12 cellular contexts compared by ENCODE assay signal in genomic region chr6:42292002-42292735, GRCh38.
DNase-seq lines count a peak whose midpoint lies in the region; ATAC-seq and TF ChIP-seq lines count a peak whose summit lies in the region.
"Had no signal": no experiment of that assay in that cellular context is flagged by ENCODE, and none has a peak within 500 bp of the region (broad histone marks: within the 10 kb centered on the region; RNA-seq: fewer than 3 reads in every experiment).

No MANE protein-coding gene starts in this region.

- peaks cover 3% of the 10 kb centered on the region for H3K79me1 ChIP-seq in H9 (ENCODE audit: insufficient read depth, low read depth, low read length, poor library complexity, severe bottlenecking)

- H2BK12ac ChIP-seq in H9 (ENCODE audit: insufficient read length, low read depth, low read length) = no peak overlapping the region

- no peak overlapping the region for H3T11ph ChIP-seq in H9 (ENCODE audit: low read length)

- ATAC-seq in T-cell (replicated peaks in 1 of 4) (peak in 1 of 4 experiments; percentile 49), esophagus mucosa (peak; percentile 71), HG02588 (IDR thresholded peaks at IDR 0.05; ENCODE audit: unreplicated experiment) (no peak), GM19351 (IDR thresholded peaks at IDR 0.05; ENCODE audit: unreplicated experiment) (no peak)
- ATAC-seq in stimulated activated effector memory CD8-positive, alpha-beta T cell treated with anti-CD3 and anti-CD28 coated beads, Interleukin-12 subunit alpha, Interleukin-12 subunit beta, amount 100 ng/mL, for 72 hours = peak; percentile 97

- peaks cover 43% of the 10 kb centered on the region for H3K36me3 Mint-ChIP-seq in T-cell
- peaks cover 65% of the 10 kb centered on the region for H3K36me3 Mint-ChIP-seq in stimulated activated effector memory CD8-positive, alpha-beta T cell treated with anti-CD3 and anti-CD28 coated beads, Interleukin-12 subunit alpha, Interleukin-12 subunit beta, amount 100 ng/mL, for 72 hours
- peaks cover 16 to 33% (median 25%) of the 10 kb centered on the region in 3 experiments; a peak in 5 of 7 replicates for H3K36me3 Mint-ChIP-seq in H9 (ENCODE audit: insufficient read depth in 1 of 3, low read depth in 3 of 3)

- no peak overlapping the region for H2AFZ ChIP-seq in H9 (ENCODE audit: low read length)

- no peak overlapping the region for H2BK5ac ChIP-seq in H9 (ENCODE audit: insufficient read length, low read length)

- no peak overlapping the region for H3K18ac ChIP-seq in H9 (ENCODE audit: insufficient read length, low read depth, low read length)

- H3K27ac Mint-ChIP-seq in T-cell (peak overlapping the region; percentile 50 to 77), H9 (peak overlapping the region in 1 of 3 experiments; percentile 60; a peak in 2 of 7 replicates)
- H3K27ac Mint-ChIP-seq in stimulated activated effector memory CD8-positive, alpha-beta T cell treated with anti-CD3 and anti-CD28 coated beads, Interleukin-12 subunit alpha, Interleukin-12 subunit beta, amount 100 ng/mL, for 72 hours = peak overlapping the region; percentile 95

- H2BK15ac ChIP-seq in H9 (ENCODE audit: low read depth, low read length) = no peak overlapping the region

- CTCF ChIA-PET in T-cell (lab: Charles Lee) = interaction anchor here in 1 of 2 donors (1.1 kb wide), 1 partner anchor 255 kb away, joined by 3 read pairs; no protein-coding TSS in a partner anchor

- H3K27me3 Mint-ChIP-seq in T-cell (no peaks in the 10 kb centered on the region), H9 (ENCODE audit: low read depth) (no peaks in the 10 kb centered on the region)

- H3K4me2 ChIP-seq in H9 (ENCODE audit: insufficient read depth, insufficient read length, low read length) = no peak overlapping the region

- no peak overlapping the region for H3K4ac ChIP-seq in H9 (ENCODE audit: low read depth, low read length)

- H3K23ac ChIP-seq in H9 (ENCODE audit: insufficient read length, low read depth, low read length) = no peak overlapping the region

- no peak overlapping the region for H3K27ac ChIP-seq in H9 (ENCODE audit: insufficient read length, low read depth, low read length)
- H3K27ac ChIP-seq: dorsolateral prefrontal cortex, left ventricle myocardium inferior, thyroid gland had no signal

- H3K79me2 ChIP-seq in H9 (ENCODE audit: insufficient read depth, low read length) = peaks cover 2% of the 10 kb centered on the region; the same call in 1 of the 2 replicates

- H3K14ac ChIP-seq in H9 (ENCODE audit: insufficient read depth, low read length) = no peak overlapping the region

- no peaks in the 10 kb centered on the region for H3K9me3 ChIP-seq in H9 (ENCODE audit: control insufficient read depth, low read depth, low read length)
- H3K9me3 ChIP-seq: left ventricle myocardium inferior, thyroid gland had no signal

- no peak overlapping the region for H4K91ac ChIP-seq in H9 (ENCODE audit: insufficient read length, low read depth, low read length)

- H3K4me1 ChIP-seq in H9 (ENCODE audit: insufficient read depth, low read length) = no peaks in the 10 kb centered on the region
- H3K4me1 ChIP-seq: thyroid gland had no signal

- peaks cover 0 to 7% (median 7%) of the 10 kb centered on the region in 3 donors for H3K9me3 Mint-ChIP-seq in T-cell
- H3K9me3 Mint-ChIP-seq in stimulated activated effector memory CD8-positive, alpha-beta T cell treated with anti-CD3 and anti-CD28 coated beads, Interleukin-12 subunit alpha, Interleukin-12 subunit beta, amount 100 ng/mL, for 72 hours = no peaks in the 10 kb centered on the region
- peaks cover 4 to 6% of the 10 kb centered on the region in 2 experiments; a peak in 4 of 5 replicates for H3K9me3 Mint-ChIP-seq in H9

- no peaks in the 10 kb centered on the region for H3K27me3 ChIP-seq in H9 (ENCODE audit: insufficient read depth, low read length)
- H3K27me3 ChIP-seq: dorsolateral prefrontal cortex, thyroid gland had no signal

- no peak overlapping the region for H3K9ac ChIP-seq in H9 (ENCODE audit: extremely low read depth, insufficient read length, low read length)

- TF ChIP-seq CTCF in H9 (conservative IDR thresholded peaks at IDR 0.05) = no peak

- H3K4me1 Mint-ChIP-seq in T-cell (peaks cover 69 to 76% (median 71%) of the 10 kb centered on the region in 3 donors), H9 (no peaks in the 10 kb centered on the region)
- peaks cover 84% of the 10 kb centered on the region for H3K4me1 Mint-ChIP-seq in stimulated activated effector memory CD8-positive, alpha-beta T cell treated with anti-CD3 and anti-CD28 coated beads, Interleukin-12 subunit alpha, Interleukin-12 subunit beta, amount 100 ng/mL, for 72 hours

- no peak overlapping the region for H4K8ac ChIP-seq in H9 (replicated peaks; ENCODE audit: insufficient read length, low read depth, low read length)

- H2AK5ac ChIP-seq in H9 (ENCODE audit: insufficient read length, low read length) = no peak overlapping the region

- WGBS in H9 (ENCODE audit: extremely low coverage, insufficient read length, low lambda C conversion rate) = no CpG with 5 or more reads among the region's 9 CpGs

- no peaks in the 10 kb centered on the region for H3K23me2 ChIP-seq in H9 (ENCODE audit: insufficient read length, low read depth, low read length, poor library complexity, severe bottlenecking)

- H3K56ac ChIP-seq in H9 (ENCODE audit: insufficient read length, low read depth, low read length) = no peak overlapping the region

- H2BK120ac ChIP-seq in H9 (ENCODE audit: low read depth, low read length, poor library complexity, severe bottlenecking) = no peak overlapping the region

- no peak overlapping the region for H4K5ac ChIP-seq in H9 (ENCODE audit: insufficient read length, low read depth, low read length)

- POLR2A ChIA-PET in T-cell (lab: Charles Lee) = no interaction called here

- peak; percentile 30 for DNase-seq in activated naive CD4-positive, alpha-beta T cell treated with Interleukin-2 at 50 U/mL for 16 hours
- DNase-seq in activated naive CD4-positive, alpha-beta T cell treated with anti-CD3 and anti-CD28 coated beads, Interleukin-2, amount 50 U/mL, for 16 hours = no peak
- DNase-seq in T-cell = peak in 2 of 34 experiments; percentile 22 to 25
- peak in 1 of 2 donors; percentile 73 for DNase-seq in stimulated activated effector memory CD8-positive, alpha-beta T cell treated with anti-CD3 and anti-CD28 coated beads, Interleukin-12 subunit alpha, Interleukin-12 subunit beta, amount 100 ng/mL, for 72 hours (ENCODE audit: low spot score in 2 of 2)
- DNase-seq in H9 = no peak
- DNase-seq: C1 segment of cervical spinal cord, dorsolateral prefrontal cortex, left ventricle myocardium inferior, thyroid gland had no signal

- no peak overlapping the region for H2BK20ac ChIP-seq in H9 (ENCODE audit: low read depth, low read length, poor library complexity, severe bottlenecking)

- H4K20me1 ChIP-seq in H9 (ENCODE audit: control insufficient read depth, insufficient read depth, insufficient read length) = no peaks in the 10 kb centered on the region

- no peak overlapping the region for H3K4me3 Mint-ChIP-seq in T-cell
- peak overlapping the region; percentile 60 for H3K4me3 Mint-ChIP-seq in stimulated activated effector memory CD8-positive, alpha-beta T cell treated with anti-CD3 and anti-CD28 coated beads, Interleukin-12 subunit alpha, Interleukin-12 subunit beta, amount 100 ng/mL, for 72 hours
- H3K4me3 Mint-ChIP-seq in H9 = no peak overlapping the region

Comparison
In these comparisons a context has a peak if more than half of its experiments do, and no peak if none do; other contexts are left out.
1. ATAC-seq: peak in esophagus mucosa (single experiment) and stimulated activated effector memory CD8-positive, alpha-beta T cell treated with anti-CD3 and anti-CD28 coated beads, Interleukin-12 subunit alpha, Interleukin-12 subunit beta, amount 100 ng/mL, for 72 hours (single experiment); none in HG02588 (single experiment) and GM19351 (single experiment).